7 cellular contexts compared by ENCODE assay signal in the genomic region with DNA sequence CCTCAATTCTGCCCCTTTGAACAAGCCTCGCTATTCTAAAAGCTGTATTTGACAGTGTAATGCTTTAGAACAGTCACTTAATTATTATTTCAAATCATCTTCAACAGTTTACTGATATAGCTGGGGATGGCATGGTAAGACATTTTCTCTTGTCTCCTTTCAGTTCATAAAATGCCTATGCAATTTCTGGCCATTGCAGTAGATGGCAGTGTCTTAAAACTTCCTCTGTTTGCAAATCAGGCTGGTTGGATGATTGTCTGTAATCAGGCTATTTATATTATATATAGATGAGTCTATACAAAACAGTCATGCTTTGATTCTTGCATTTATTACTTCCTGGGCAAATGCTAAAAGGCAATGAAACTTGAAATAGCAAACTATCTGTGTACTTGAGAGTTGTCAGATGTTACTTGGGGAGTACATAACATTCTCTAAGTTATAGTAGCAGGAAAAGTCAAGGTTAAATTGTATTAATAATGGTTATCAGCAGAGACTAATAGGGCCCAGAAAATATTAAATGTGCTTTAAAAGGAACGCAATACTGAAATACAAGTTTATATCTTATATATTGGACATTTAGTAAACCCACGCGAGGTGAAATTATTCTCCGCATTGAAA. TPM values are rescaled to one million over a fixed set of nuclear protein-coding genes. Genes with fewer than 3 reads are reported as not detected.
DNase-seq lines count a peak whose midpoint lies in the region; ATAC-seq and TF ChIP-seq lines count a peak whose summit lies in the region.

No MANE protein-coding gene starts in this region.

- no peak for TF ChIP-seq POLR2A in Peyer's patch (IDR thresholded peaks at IDR 0.05)

- no peak overlapping the region for H3K4me3 ChIP-seq in HL-60 (replicated peaks; ENCODE audit: insufficient read depth, low read length)
- H3K4me3 ChIP-seq in Peyer's patch, result no peak overlapping the region

- H3K9me3 ChIP-seq in Peyer's patch, result no peaks in the 10 kb centered on the region

- no peaks in the 10 kb centered on the region for H3K36me3 ChIP-seq in Peyer's patch

- no peaks in the 10 kb centered on the region for H3K4me1 ChIP-seq in Peyer's patch

- no peak for ATAC-seq in HG03342 (IDR thresholded peaks at IDR 0.05; ENCODE audit: unreplicated experiment)

- CTCF ChIA-PET in GM10248 (lab: Yijun Ruan, JAX), result interaction anchor here (1.0 kb wide), 1 partner anchor 20 kb away, joined by 3 read pairs; no protein-coding TSS in a partner anchor

- POLR2A ChIA-PET in GM10248 (lab: Yijun Ruan, JAX), result no interaction called here

- peak; percentile 25 for DNase-seq in GM10248 (ENCODE audit: extremely low spot score)
- DNase-seq in HL-60 (ENCODE audit: low read depth in 1 of 2, low spot score in 1 of 2), result no peak
- no peak for DNase-seq in Peyer's patch
- peak; percentile 62 for DNase-seq in fibroblast of peridontal ligament (ENCODE audit: extremely low read depth)
- peak; percentile 6 for DNase-seq in smooth muscle cell of the brain vasculature (ENCODE audit: low read depth, low spot score)
- DNase-seq in NCI-H146 treated with DMSO at 0.1 percent for 48 hours (lab: John Stamatoyannopoulos, UW; ENCODE audit: unreplicated experiment), result no peak

- no peaks in the 10 kb centered on the region for H3K27me3 ChIP-seq in HL-60 (ENCODE audit: insufficient read depth, poor library complexity, severe bottlenecking)
- H3K27me3 ChIP-seq in Peyer's patch, result no peaks in the 10 kb centered on the region

- peak; percentile 56 for TF ChIP-seq CTCF in GM10248 (IDR thresholded peaks at IDR 0.05; ENCODE audit: control extremely low read depth, extremely low read depth, low read depth, missing control alignments)
- peak; percentile 29 for TF ChIP-seq CTCF in HL-60 (IDR thresholded peaks at IDR 0.05; ENCODE audit: insufficient read depth, low read length)
- TF ChIP-seq CTCF in Peyer's patch (IDR thresholded peaks at IDR 0.05), result peak in 4 of 6 experiments; percentile 33 to 58 (median 46)

- H3K27ac ChIP-seq in HL-60 (replicated peaks) (no peak overlapping the region), Peyer's patch (no peak overlapping the region)

RNA-seq across cellular contexts. Expression of a gene that starts 55.5 kb away (rescaled TPM):
- total RNA-seq in Peyer's patch, result not detected

Comparison
In these comparisons a context has a peak if more than half of its experiments do, and no peak if none do; other contexts are left out.
1. DNase-seq: peak in GM10248 (single experiment), fibroblast of peridontal ligament (single experiment) and smooth muscle cell of the brain vasculature (single experiment); none in HL-60 (0 of 2), Peyer's patch (0 of 3) and NCI-H146 treated with DMSO at 0.1 percent for 48 hours (single experiment).
2. Peak in every context shown above with its lines, with median percentiles within 50 percentile points of each other: CTCF ChIP-seq.